In the genomic region with DNA sequence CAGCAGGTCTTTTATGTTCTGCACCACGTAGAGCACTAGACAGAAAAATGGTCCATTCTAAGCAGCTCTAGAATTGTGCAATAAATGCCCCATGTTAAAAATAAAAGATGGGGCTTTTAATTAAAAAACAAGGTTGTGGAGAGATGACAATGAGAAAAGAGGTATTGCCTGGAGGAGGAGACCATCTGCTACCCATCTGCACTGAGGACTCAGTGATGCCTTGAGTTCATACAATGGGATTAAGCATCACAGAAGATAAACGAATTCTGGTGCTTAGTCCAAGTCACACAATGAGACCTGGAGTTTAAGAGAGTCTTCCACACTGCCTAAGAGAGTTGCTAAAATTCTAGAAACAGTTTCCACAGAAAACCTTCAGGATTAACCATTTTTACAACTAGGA, we compare ENCODE assay signal across 16 cellular contexts.
DNase-seq lines count a peak whose midpoint lies in the region; ATAC-seq and TF ChIP-seq lines count a peak whose summit lies in the region.
"Had no signal": no experiment of that assay in that cellular context is flagged by ENCODE, and none has a peak within 500 bp of the region (broad histone marks: within the 10 kb centered on the region; RNA-seq: fewer than 3 reads in every experiment).

No MANE protein-coding gene starts in this region.

- WGBS in psoas muscle, 3 donors, result 36 to 75% (median 54%) methylated on average over 2 of the region's 2 CpGs

- H3K36me3 ChIP-seq in psoas muscle (ENCODE audit: insufficient read depth in 1 of 2, low read depth in 1 of 2), result no peaks in the 10 kb centered on the region
- H3K36me3 ChIP-seq in vagina, result no peaks in the 10 kb centered on the region

- no peak for TF ChIP-seq POLR2A in vagina (IDR thresholded peaks at IDR 0.05)

- H3K27ac ChIP-seq in psoas muscle (peak overlapping the region; percentile 63), vagina (no peak overlapping the region)
- H3K27ac ChIP-seq in CD4-positive, alpha-beta T cell (ENCODE audit: low read depth, low read length), result no peak overlapping the region
- H3K27ac ChIP-seq: A549, HL-60 had no signal

- H3K4me3 Mint-ChIP-seq in CD4-positive, alpha-beta T cell, result no peak overlapping the region
- H3K4me3 Mint-ChIP-seq: H9 had no signal

- H3K4me1 ChIP-seq in psoas muscle, result peaks cover 65% of the 10 kb centered on the region
- no peaks in the 10 kb centered on the region for H3K4me1 ChIP-seq in vagina

- POLR2A ChIA-PET in CD4-positive, alpha-beta T cell (lab: Charles Lee), result no interaction called here

- TF ChIP-seq CTCF in HFF-Myc (IDR thresholded peaks at IDR 0.05; ENCODE audit: low read depth, low read length, missing control alignments) (no peak), psoas muscle (IDR thresholded peaks at IDR 0.05) (no peak), vagina (IDR thresholded peaks at IDR 0.05) (no peak)
- no peak for TF ChIP-seq CTCF in CD4-positive, alpha-beta T cell (IDR thresholded peaks at IDR 0.05)

- H3K9me3 ChIP-seq in psoas muscle, result no peaks in the 10 kb centered on the region
- no peaks in the 10 kb centered on the region for H3K9me3 ChIP-seq in vagina
- no peaks in the 10 kb centered on the region for H3K9me3 ChIP-seq in CD4-positive, alpha-beta T cell (ENCODE audit: control insufficient read depth, low read length)
- H3K9me3 ChIP-seq: A549 had no signal

- H3K4me3 ChIP-seq in HFF-Myc (replicated peaks; ENCODE audit: low read depth, low read length) (no peak overlapping the region), psoas muscle (peak overlapping the region; percentile 7), vagina (no peak overlapping the region)
- H3K4me3 ChIP-seq: A549 had no signal

- ATAC-seq in psoas muscle (no peak), HG03432 (IDR thresholded peaks at IDR 0.05; ENCODE audit: unreplicated experiment) (no peak)
- ATAC-seq in CD4-positive, alpha-beta T cell (ENCODE audit: poor library complexity), result no peak
- ATAC-seq: A549, SK-N-SH treated with all-trans-retinoic acid at 6 μM for 48 hours had no signal

- no peaks in the 10 kb centered on the region for H3K27me3 Mint-ChIP-seq in CD4-positive, alpha-beta T cell

- intact Hi-C loops in psoas muscle (cut with DNase I) (loop anchor here in 1 of 2 donors (5.0 kb wide), 2 partner anchors 43 to 72 kb away; a partner anchor contains a TSS), vagina (cut with DNase I) (no loop called here)
- intact Hi-C loops in CD4-positive, alpha-beta T cell (cut with DNase I, micrococcal nuclease), result no loop called here

- CTCF ChIA-PET in CD4-positive, alpha-beta T cell (lab: Charles Lee), result interaction anchor here (1.2 kb wide), 1 partner anchor 148 kb away, joined by 3 read pairs; no protein-coding TSS in a partner anchor

- no peaks in the 10 kb centered on the region for H3K9me3 Mint-ChIP-seq in CD4-positive, alpha-beta T cell
- H3K9me3 Mint-ChIP-seq: H9 had no signal

- H3K27me3 ChIP-seq in psoas muscle (ENCODE audit: insufficient read depth in 3 of 3, low read length in 2 of 3), result no peaks in the 10 kb centered on the region
- H3K27me3 ChIP-seq in vagina, result no peaks in the 10 kb centered on the region
- no peaks in the 10 kb centered on the region for H3K27me3 ChIP-seq in CD4-positive, alpha-beta T cell (ENCODE audit: control insufficient read depth, insufficient read depth, low read length)

- no peaks in the 10 kb centered on the region for H3K36me3 Mint-ChIP-seq in CD4-positive, alpha-beta T cell (ENCODE audit: low read depth)

- no peak overlapping the region for H3K27ac Mint-ChIP-seq in CD4-positive, alpha-beta T cell
- H3K27ac Mint-ChIP-seq: H9 had no signal

- peak; percentile 24 for DNase-seq in HFF-Myc (ENCODE audit: extremely low read depth, low read depth)
- peak; percentile 70 to 93 for DNase-seq in NCI-H524 (lab: John Stamatoyannopoulos, UW)
- peak; percentile 80 for DNase-seq in cerebellar cortex (ENCODE audit: low spot score)
- no peak for DNase-seq in psoas muscle
- DNase-seq in vagina (ENCODE audit: extremely low spot score in 2 of 2), result no peak
- DNase-seq in CD4-positive, alpha-beta T cell, result no peak
- DNase-seq: COR-L47, H9, NCI-H1105, NCI-H187 treated with DMSO at 0.1 percent for 48 hours, NCI-H510A treated with DMSO at 0.1 percent for 48 hours, SHP77 treated with DMSO at 0.1 percent for 48 hours had no signal

- H3K4me1 Mint-ChIP-seq in CD4-positive, alpha-beta T cell (ENCODE audit: low read depth), result peaks cover 4% of the 10 kb centered on the region

Comparison
In these comparisons a context has a peak if more than half of its experiments do, and no peak if none do; other contexts are left out.
1. DNase-seq: peak in HFF-Myc (single experiment), NCI-H524 (2 of 2) and cerebellar cortex (single experiment); none in psoas muscle (0 of 2), vagina (0 of 2) and CD4-positive, alpha-beta T cell (0 of 10).